20 cellular contexts compared by ENCODE assay signal in the genomic region with DNA sequence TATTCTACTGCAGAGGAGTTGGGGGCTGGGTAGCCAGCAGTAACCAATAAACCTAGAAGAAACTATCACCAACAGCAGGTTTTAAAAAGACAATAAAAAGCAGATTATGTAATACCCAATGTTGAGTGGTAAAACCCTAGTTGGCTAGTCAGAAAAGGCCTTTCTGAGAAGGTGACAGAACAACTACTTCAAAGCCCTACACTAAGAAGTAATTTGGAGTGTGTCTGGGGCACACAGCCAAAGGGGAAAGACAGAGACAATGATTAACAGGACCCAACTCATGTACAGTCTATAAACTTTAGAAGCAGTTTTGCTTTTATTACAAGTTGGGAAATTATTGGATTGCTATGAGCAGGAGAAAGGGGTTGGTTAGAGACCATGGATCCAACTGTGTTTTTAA.
DNase-seq lines count a peak whose midpoint lies in the region; ATAC-seq and TF ChIP-seq lines count a peak whose summit lies in the region.
"Had no signal": no experiment of that assay in that cellular context is flagged by ENCODE, and none has a peak within 500 bp of the region (broad histone marks: within the 10 kb centered on the region; RNA-seq: fewer than 3 reads in every experiment).

No MANE protein-coding gene starts in this region.

- TF ChIP-seq CTCF in Panc1 (IDR thresholded peaks at IDR 0.05) (no peak), nephron (IDR thresholded peaks at IDR 0.05; ENCODE audit: unreplicated experiment in 3 of 3) (no peak)

- peaks cover 5% of the 10 kb centered on the region; the same call in 1 of the 2 replicates for H3K9me3 ChIP-seq in Panc1 (ENCODE audit: control insufficient read depth, insufficient read depth, low read depth, low read length)
- H3K9me3 ChIP-seq in CD4-positive, alpha-beta memory T cell (ENCODE audit: control insufficient read depth in 1 of 2, low read length in 2 of 2): no peaks in the 10 kb centered on the region
- H3K9me3 ChIP-seq: SJCRH30 had no signal

- H3K9me3 Mint-ChIP-seq in nephron: no peaks in the 10 kb centered on the region
- H3K9me3 Mint-ChIP-seq in CD4-positive, alpha-beta memory T cell: peaks cover 2 to 4% (median 3%) of the 10 kb centered on the region in 8 donors

- H3K4me1 ChIP-seq in Panc1 (ENCODE audit: control insufficient read depth, insufficient read depth, low read length): peaks cover 14% of the 10 kb centered on the region
- H3K4me1 ChIP-seq in CD4-positive, alpha-beta memory T cell (ENCODE audit: insufficient read depth, low read length): peaks cover 11% of the 10 kb centered on the region
- H3K4me1 ChIP-seq: SJCRH30 had no signal

- no peaks in the 10 kb centered on the region for H3K4me1 Mint-ChIP-seq in nephron
- peaks cover 8 to 27% (median 12%) of the 10 kb centered on the region in 4 donors for H3K4me1 Mint-ChIP-seq in CD4-positive, alpha-beta memory T cell

- H3K36me3 ChIP-seq in Panc1 (ENCODE audit: control insufficient read depth, insufficient read depth, low read length): no peaks in the 10 kb centered on the region
- no peaks in the 10 kb centered on the region for H3K36me3 ChIP-seq in CD4-positive, alpha-beta memory T cell (ENCODE audit: insufficient read depth, low read length)
- H3K36me3 ChIP-seq: SJCRH30 had no signal

- DNase-seq in ACHN: peak; percentile 37
- DNase-seq in Panc1 (ENCODE audit: low read depth, low spot score): no peak
- peak; percentile 61 for DNase-seq in kidney tubule cell (ENCODE audit: low spot score)
- DNase-seq in erythroblast (lab: John Stamatoyannopoulos, UW): no peak
- DNase-seq in NCI-H345 (lab: John Stamatoyannopoulos, UW): no peak
- DNase-seq in CD4-positive, alpha-beta memory T cell: no peak
- DNase-seq: Caco-2; CD4-positive, alpha-beta T cell; GOT3; HCEC 1CT; KG1; MV-4-11; NCI-H1694 treated with DMSO at 0.1 percent for 48 hours; NCI-H2081 treated with DMSO at 0.1 percent for 48 hours; NCI-H510A treated with DMSO at 0.1 percent for 48 hours; NCI-H748 treated with DMSO at 0.1 percent for 48 hours; NK-92 treated with Interleukin-12 subunit alpha and Interleukin-12 subunit beta, amount 100 ng/mL, for 24 hours; SJCRH30 had no signal

- H3K27ac ChIP-seq in Panc1 (ENCODE audit: low read length): peak overlapping the region; percentile 36; the same call in 1 of the 2 replicates
- H3K27ac ChIP-seq in CD4-positive, alpha-beta memory T cell (ENCODE audit: low read depth, low read length): no peak overlapping the region
- H3K27ac ChIP-seq: SJCRH30 had no signal

- POLR2A ChIA-PET in Panc1 (lab: Charles Lee): no interaction called here
- POLR2A ChIA-PET in CD4-positive, alpha-beta memory T cell (lab: Charles Lee; ENCODE audit: partially characterized antibody): no interaction called here

- no peak overlapping the region for H3K4me3 Mint-ChIP-seq in nephron
- H3K4me3 Mint-ChIP-seq in CD4-positive, alpha-beta memory T cell: no peak overlapping the region
- H3K4me3 Mint-ChIP-seq: CD4-positive, alpha-beta T cell had no signal

- TF ChIP-seq POLR2A in erythroblast (IDR thresholded peaks at IDR 0.05; ENCODE audit: low read length): no peak

- no TSS peak for BruUV-seq in Panc1 (replicated peaks; lab: Mats Ljungman, UMichigan)

- ATAC-seq in Panc1: no peak
- no peak for ATAC-seq in HG03457 (IDR thresholded peaks at IDR 0.05; ENCODE audit: unreplicated experiment)

- no peaks in the 10 kb centered on the region for H3K27me3 ChIP-seq in Panc1 (ENCODE audit: control insufficient read depth, insufficient read depth, low read length)
- no peaks in the 10 kb centered on the region for H3K27me3 ChIP-seq in CD4-positive, alpha-beta memory T cell (ENCODE audit: insufficient read depth, low read length)
- H3K27me3 ChIP-seq: SJCRH30 had no signal

- H3K27ac Mint-ChIP-seq in nephron: peak overlapping the region; percentile 16 to 90 (median 85)
- peak overlapping the region in 1 of 7 donors; percentile 29 for H3K27ac Mint-ChIP-seq in CD4-positive, alpha-beta memory T cell
- H3K27ac Mint-ChIP-seq: CD4-positive, alpha-beta T cell had no signal

- no peak overlapping the region for H3K4me3 ChIP-seq in Panc1 (ENCODE audit: low read depth in 2 of 2, low read length in 2 of 2)
- H3K4me3 ChIP-seq in CD4-positive, alpha-beta memory T cell (ENCODE audit: low read length in 2 of 2): no peak overlapping the region
- H3K4me3 ChIP-seq: SJCRH30 had no signal

- no peaks in the 10 kb centered on the region for H3K36me3 Mint-ChIP-seq in nephron (ENCODE audit: low read depth)
- H3K36me3 Mint-ChIP-seq in CD4-positive, alpha-beta memory T cell: no peaks in the 10 kb centered on the region

- in situ Hi-C loops in ACHN (cut with HindIII; ENCODE audit: low pct_ligation_motif_present, low pct_unique_long_range_greater_than_20kb, low sequenced_read_pairs) (no loop called here), Panc1 (cut with HindIII; ENCODE audit: low pct_unique_long_range_greater_than_20kb, low sequenced_read_pairs) (no loop called here)

- CTCF ChIA-PET in Panc1 (lab: Charles Lee): no interaction called here
- CTCF ChIA-PET in CD4-positive, alpha-beta memory T cell (lab: Charles Lee; ENCODE audit: partially characterized antibody): no interaction called here

- intact Hi-C loops in Panc1 (cut with micrococcal nuclease; ENCODE audit: unreplicated experiment): no loop called here
- intact Hi-C loops in CD4-positive, alpha-beta memory T cell (cut with micrococcal nuclease): no loop called here

- no peaks in the 10 kb centered on the region for H3K27me3 Mint-ChIP-seq in nephron (ENCODE audit: low read depth)
- peaks cover 4 to 7% of the 10 kb centered on the region in 2 donors for H3K27me3 Mint-ChIP-seq in CD4-positive, alpha-beta memory T cell

Comparison
In these comparisons a context has a peak if more than half of its experiments do, and no peak if none do; other contexts are left out.
1. DNase-seq: peak in ACHN (single experiment) and kidney tubule cell (single experiment); none in Panc1 (single experiment), erythroblast (0 of 2), NCI-H345 (single experiment) and CD4-positive, alpha-beta memory T cell (0 of 5).